In the genomic region with DNA sequence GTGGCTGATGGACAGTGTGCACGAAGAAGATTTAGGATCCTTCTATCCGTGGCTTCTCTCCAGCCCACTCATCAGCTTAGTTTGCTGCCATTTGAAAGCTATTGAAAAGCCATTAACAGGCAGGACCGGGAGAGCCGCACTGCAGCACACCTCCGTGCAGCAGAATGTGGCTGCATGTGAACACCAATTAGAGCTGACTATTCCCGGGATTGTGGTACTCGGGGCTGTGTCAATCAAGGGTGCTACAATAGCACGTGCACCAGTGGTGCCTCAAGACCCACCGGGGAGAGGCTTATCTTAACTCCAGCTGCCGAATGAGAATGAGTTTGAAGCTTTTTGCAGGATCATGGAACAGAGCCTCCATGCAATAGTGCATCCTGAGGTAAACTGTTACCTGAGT, we compare ENCODE assay signal across 1 cellular context.
TF ChIP-seq lines count a peak whose summit lies in the region.

A gene (plus strand): TSS at position 259 of the 400 bp plus-strand sequence. CDS start 234 bp downstream, outside the sequence.

TF ChIP-seq in WTC11, 78 proteins besides CTCF, POLR2A, EP300 and RAD21:
- TF ChIP-seq, protein P1, sequence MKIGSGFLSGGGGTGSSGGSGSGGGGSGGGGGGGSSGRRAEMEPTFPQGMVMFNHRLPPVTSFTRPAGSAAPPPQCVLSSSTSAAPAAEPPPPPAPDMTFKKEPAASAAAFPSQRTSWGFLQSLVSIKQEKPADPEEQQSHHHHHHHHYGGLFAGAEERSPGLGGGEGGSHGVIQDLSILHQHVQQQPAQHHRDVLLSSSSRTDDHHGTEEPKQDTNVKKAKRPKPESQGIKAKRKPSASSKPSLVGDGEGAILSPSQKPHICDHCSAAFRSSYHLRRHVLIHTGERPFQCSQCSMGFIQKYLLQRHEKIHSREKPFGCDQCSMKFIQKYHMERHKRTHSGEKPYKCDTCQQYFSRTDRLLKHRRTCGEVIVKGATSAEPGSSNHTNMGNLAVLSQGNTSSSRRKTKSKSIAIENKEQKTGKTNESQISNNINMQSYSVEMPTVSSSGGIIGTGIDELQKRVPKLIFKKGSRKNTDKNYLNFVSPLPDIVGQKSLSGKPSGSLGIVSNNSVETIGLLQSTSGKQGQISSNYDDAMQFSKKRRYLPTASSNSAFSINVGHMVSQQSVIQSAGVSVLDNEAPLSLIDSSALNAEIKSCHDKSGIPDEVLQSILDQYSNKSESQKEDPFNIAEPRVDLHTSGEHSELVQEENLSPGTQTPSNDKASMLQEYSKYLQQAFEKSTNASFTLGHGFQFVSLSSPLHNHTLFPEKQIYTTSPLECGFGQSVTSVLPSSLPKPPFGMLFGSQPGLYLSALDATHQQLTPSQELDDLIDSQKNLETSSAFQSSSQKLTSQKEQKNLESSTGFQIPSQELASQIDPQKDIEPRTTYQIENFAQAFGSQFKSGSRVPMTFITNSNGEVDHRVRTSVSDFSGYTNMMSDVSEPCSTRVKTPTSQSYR (CRISPR knock-in tag; IDR thresholded peaks at IDR 0.05), result no peak
- TF ChIP-seq ATF1 (CRISPR knock-in tag; IDR thresholded peaks at IDR 0.05), result no peak
- no peak for TF ChIP-seq PRRX2 (CRISPR knock-in tag; IDR thresholded peaks at IDR 0.05)
- TF ChIP-seq ESRRA (CRISPR knock-in tag; IDR thresholded peaks at IDR 0.05; ENCODE audit: borderline replicate concordance), result no peak
- no peak for TF ChIP-seq FOXP1 (CRISPR knock-in tag; IDR thresholded peaks at IDR 0.05; ENCODE audit: borderline replicate concordance)
- TF ChIP-seq ZNF232 (CRISPR knock-in tag; IDR thresholded peaks at IDR 0.05), result no peak
- no peak for TF ChIP-seq MYBL2 (CRISPR knock-in tag; IDR thresholded peaks at IDR 0.05)
- TF ChIP-seq, protein P2, sequence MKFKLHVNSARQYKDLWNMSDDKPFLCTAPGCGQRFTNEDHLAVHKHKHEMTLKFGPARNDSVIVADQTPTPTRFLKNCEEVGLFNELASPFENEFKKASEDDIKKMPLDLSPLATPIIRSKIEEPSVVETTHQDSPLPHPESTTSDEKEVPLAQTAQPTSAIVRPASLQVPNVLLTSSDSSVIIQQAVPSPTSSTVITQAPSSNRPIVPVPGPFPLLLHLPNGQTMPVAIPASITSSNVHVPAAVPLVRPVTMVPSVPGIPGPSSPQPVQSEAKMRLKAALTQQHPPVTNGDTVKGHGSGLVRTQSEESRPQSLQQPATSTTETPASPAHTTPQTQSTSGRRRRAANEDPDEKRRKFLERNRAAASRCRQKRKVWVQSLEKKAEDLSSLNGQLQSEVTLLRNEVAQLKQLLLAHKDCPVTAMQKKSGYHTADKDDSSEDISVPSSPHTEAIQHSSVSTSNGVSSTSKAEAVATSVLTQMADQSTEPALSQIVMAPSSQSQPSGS (CRISPR knock-in tag; IDR thresholded peaks at IDR 0.05; ENCODE audit: borderline replicate concordance, low read depth), result no peak
